29 cellular contexts compared by ENCODE assay signal in the genomic region with DNA sequence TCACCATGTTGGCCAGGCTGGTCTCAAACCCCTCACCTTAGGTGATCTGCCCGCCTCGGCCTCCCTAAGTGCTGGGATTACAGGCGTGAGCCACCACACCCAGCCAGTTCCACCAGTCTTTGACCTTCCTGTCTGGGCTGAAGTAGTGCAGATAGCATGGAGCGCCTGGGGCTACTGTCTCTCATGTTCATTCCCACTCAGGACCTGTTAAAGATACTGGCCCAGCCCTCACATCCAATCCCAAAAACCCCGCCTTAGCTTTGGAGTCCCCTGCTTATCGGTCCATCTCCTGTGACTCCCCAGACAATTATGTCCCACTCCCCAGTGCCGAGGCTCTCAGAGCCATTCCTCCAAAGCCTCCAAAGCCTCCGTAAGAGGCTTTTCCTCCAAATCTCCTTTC. TPM values are rescaled to one million over a fixed set of nuclear protein-coding genes. Genes with fewer than 3 reads are reported as not detected.
"Had no signal": no experiment of that assay in that cellular context is flagged by ENCODE, and none has a peak within 500 bp of the region (broad histone marks: within the 10 kb centered on the region; RNA-seq: fewer than 3 reads in every experiment).

No MANE protein-coding gene starts in this region.

- H3K36me3 ChIP-seq: adrenal gland, breast epithelium had no signal

- DNase-seq: activated CD4-positive, alpha-beta T cell treated with anti-CD3 and anti-CD28 coated beads, Interleukin-2, amount 10 ng/mL, durations not matched to agents 24 days and 14 days; activated CD4-positive, alpha-beta T cell treated with anti-CD3 and anti-CD28 coated beads, Interleukin-2, amount 50 U/mL, for 48 hours; activated naive CD4-positive, alpha-beta T cell treated with anti-CD3 and anti-CD28 coated beads, Interleukin-2, amount 50 U/mL, for 16 hours; activated naive CD8-positive, alpha-beta T cell treated with anti-CD3 and anti-CD28 coated beads, Interleukin-2, amount 10 ng/mL, durations not matched to agents 7 days and 5 days; activated T-cell treated with anti-CD3 and anti-CD28 coated beads for 4 hours; adrenal gland; anterior cingulate cortex; caudate nucleus; KG1; NCI-H1048; NCI-H146; NCI-H187 treated with DMSO at 0.1 percent for 48 hours; NCI-H2081 treated with DMSO at 0.1 percent for 48 hours; NCI-H446; NCI-H524 treated with DMSO at 0.1 percent for 48 hours; NCI-H748 treated with DMSO at 0.1 percent for 48 hours; OCI-M1; RPMI8226; T-cell; T-helper 2 cell had no signal

- H3K27ac Mint-ChIP-seq: activated CD4-positive, alpha-beta T cell treated with anti-CD3 and anti-CD28 coated beads, Interleukin-2, amount 10 ng/mL, durations not matched to agents 24 days and 14 days; activated naive CD8-positive, alpha-beta T cell treated with anti-CD3 and anti-CD28 coated beads, Interleukin-2, amount 10 ng/mL, durations not matched to agents 7 days and 5 days; T-cell had no signal

- H3K27me3 ChIP-seq: adrenal gland, breast epithelium had no signal

- H3K4me1 Mint-ChIP-seq: activated naive CD8-positive, alpha-beta T cell treated with anti-CD3 and anti-CD28 coated beads, Interleukin-2, amount 10 ng/mL, durations not matched to agents 7 days and 5 days had no signal

- H3K4me3 ChIP-seq: adrenal gland, breast epithelium, SK-N-MC had no signal

- H3K9me3 Mint-ChIP-seq: activated naive CD8-positive, alpha-beta T cell treated with anti-CD3 and anti-CD28 coated beads, Interleukin-2, amount 10 ng/mL, durations not matched to agents 7 days and 5 days; T-cell had no signal

- ATAC-seq: activated CD4-positive, CD25-positive, alpha-beta regulatory T cell treated with anti-CD3 and anti-CD28 coated beads, Interleukin-2, amount 50 U/mL, for 24 hours; Panc1; Right ventricle myocardium inferior; T-cell had no signal

- H3K4me1 ChIP-seq: adrenal gland, breast epithelium had no signal

- H3K27ac ChIP-seq: adrenal gland, breast epithelium, SK-N-MC, VCaP had no signal

- H3K27me3 Mint-ChIP-seq: activated CD4-positive, alpha-beta T cell treated with anti-CD3 and anti-CD28 coated beads, Interleukin-2, amount 10 ng/mL, durations not matched to agents 24 days and 14 days; activated naive CD8-positive, alpha-beta T cell treated with anti-CD3 and anti-CD28 coated beads, Interleukin-2, amount 10 ng/mL, durations not matched to agents 7 days and 5 days; T-cell had no signal

- H3K9me3 ChIP-seq: adrenal gland, breast epithelium had no signal

- H3K4me3 Mint-ChIP-seq: activated CD4-positive, alpha-beta T cell treated with anti-CD3 and anti-CD28 coated beads, Interleukin-2, amount 10 ng/mL, durations not matched to agents 24 days and 14 days; activated naive CD8-positive, alpha-beta T cell treated with anti-CD3 and anti-CD28 coated beads, Interleukin-2, amount 10 ng/mL, durations not matched to agents 7 days and 5 days; T-cell had no signal

RNA-seq across cellular contexts. Expression of a gene that starts 12.0 kb away (rescaled TPM):
- total RNA-seq: activated CD4-positive, alpha-beta T cell treated with anti-CD3 and anti-CD28 coated beads, Interleukin-2, amount 10 ng/mL, durations not matched to agents 24 days and 14 days; activated CD8-positive, alpha-beta memory T cell treated with anti-CD3 and anti-CD28 coated beads for 36 hours; activated naive CD8-positive, alpha-beta T cell treated with anti-CD3 and anti-CD28 coated beads, Interleukin-2, amount 10 ng/mL, durations not matched to agents 7 days and 5 days; breast epithelium; LHCN-M2; M059J; Right ventricle myocardium inferior had no signal

RNA-seq across cellular contexts. Expression of a gene that starts 32.7 kb away (rescaled TPM):
- total RNA-seq: LHCN-M2 had no signal

RNA-seq across cellular contexts. Expression of a gene that starts 34.5 kb away (rescaled TPM):
- total RNA-seq: LHCN-M2, M059J had no signal
